ENCODE assay signal across 19 cellular contexts in the genomic region with DNA sequence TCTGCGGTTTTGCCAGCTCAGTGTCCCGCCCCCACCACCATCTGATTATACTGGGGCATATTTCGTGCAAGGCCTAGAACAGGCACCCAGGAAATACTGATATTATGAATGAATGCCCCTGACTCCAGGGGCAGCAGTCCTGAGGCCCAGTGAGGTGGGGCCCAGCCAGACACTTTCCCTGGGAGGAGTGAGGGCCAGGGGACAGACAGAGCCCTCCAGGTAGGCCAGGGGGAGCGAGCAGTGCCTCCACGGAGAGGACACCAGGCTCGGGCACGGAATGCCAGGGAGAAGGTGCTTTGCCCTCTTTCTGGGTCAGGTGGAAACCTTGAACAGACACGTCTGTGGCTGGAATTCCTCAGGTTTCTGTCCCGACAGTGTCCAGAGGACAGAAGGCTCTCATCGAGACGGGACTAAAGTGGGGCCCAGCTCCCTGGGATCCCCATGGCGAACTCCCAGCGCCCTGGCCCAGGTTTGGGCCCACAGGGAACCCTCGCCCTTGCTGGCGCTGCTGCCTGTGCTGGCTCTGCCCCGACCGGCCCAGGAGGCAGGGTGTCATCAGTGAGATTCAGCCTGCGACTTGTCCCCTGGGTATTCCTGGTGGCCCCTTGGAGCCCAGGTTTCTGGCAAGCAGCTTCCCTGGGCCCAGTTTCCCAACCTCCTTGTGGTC.
"Had no signal": no experiment of that assay in that cellular context is flagged by ENCODE, and none has a peak within 500 bp of the region (broad histone marks: within the 10 kb centered on the region; RNA-seq: fewer than 3 reads in every experiment).

No MANE protein-coding gene starts in this region.

- H3K27ac ChIP-seq: gastrocnemius medialis, parathyroid adenoma, psoas muscle, thoracic aorta had no signal

- H3K9me3 ChIP-seq: gastrocnemius medialis, psoas muscle, thoracic aorta had no signal

- H3K9ac ChIP-seq: parathyroid adenoma had no signal

- H3K36me3 ChIP-seq: gastrocnemius medialis had no signal

- H3K4me3 ChIP-seq: gastrocnemius medialis, psoas muscle, thoracic aorta had no signal

- ATAC-seq: activated CD8-positive, alpha-beta T cell treated with anti-CD3 and anti-CD28 coated beads for 36 hours; activated T-cell treated with anti-CD3 and anti-CD28 coated beads, Interleukin-2, amount 50 U/mL, for 4 hours; gastrocnemius medialis; left colon; naive thymus-derived CD8-positive, alpha-beta T cell; psoas muscle; WTC11 had no signal

- H3K27me3 ChIP-seq: gastrocnemius medialis had no signal

- H3K4me1 ChIP-seq: psoas muscle had no signal

- DNase-seq: activated CD4-positive, alpha-beta T cell treated with anti-CD3 and anti-CD28 coated beads, Interleukin-2, amount 50 U/mL, for 1 hour; activated CD8-positive, alpha-beta T cell treated with anti-CD3 and anti-CD28 coated beads for 36 hours; activated T-cell treated with anti-CD3 and anti-CD28 coated beads, Interleukin-2, amount 50 U/mL, for 4 hours; dermis blood vessel endothelial cell; effector CD4-positive, alpha-beta T cell; gastrocnemius medialis; glutamatergic neuron; left colon; midbrain; nucleus accumbens; stimulated activated CD4-positive, alpha-beta T cell treated with anti-CD3 and anti-CD28 coated beads, Interleukin-2, amount 100 ng/mL, for 48 hours; stimulated activated naive CD4-positive, alpha-beta T cell treated with Interleukin-2 at 50 U/mL for 16 hours; T-helper 9 cell; trophoblast cell had no signal
